9 cellular contexts compared by ENCODE assay signal in the genomic region with DNA sequence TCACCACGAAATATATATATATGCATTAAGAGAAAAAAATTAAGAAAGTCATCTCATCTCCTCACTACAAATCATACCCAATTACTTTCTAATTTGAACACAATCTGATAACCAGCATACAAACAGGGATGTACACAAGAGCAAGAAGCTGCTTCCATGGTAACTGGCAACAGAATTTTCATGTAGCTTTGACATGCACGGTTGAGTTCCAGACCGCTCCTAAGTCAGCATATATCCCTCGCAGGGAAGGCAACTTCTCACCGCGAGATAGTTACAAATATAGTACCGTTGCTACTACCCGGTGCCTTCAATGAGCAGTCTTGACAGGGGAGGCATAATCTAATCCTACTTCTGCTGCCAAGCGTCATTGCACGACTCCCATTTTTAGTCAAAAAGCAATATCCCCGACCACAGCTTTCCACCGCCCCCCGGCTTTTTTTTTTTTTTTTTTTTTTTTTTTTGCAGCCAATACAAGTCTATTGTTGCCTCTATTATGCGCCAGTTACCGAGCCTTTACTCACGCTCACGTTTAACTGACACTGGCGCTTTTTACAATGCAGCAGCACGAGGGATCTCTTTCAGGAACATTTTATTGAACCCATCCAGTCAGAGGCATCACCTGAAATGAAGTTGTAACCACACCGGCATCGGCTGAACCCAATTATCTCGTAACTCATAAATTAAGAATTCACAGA. TPM values are rescaled to one million over a fixed set of nuclear protein-coding genes. Genes with fewer than 3 reads are reported as not detected.
A peak's percentile ranks its signal among the peaks of the same experiment; 100 is the strongest.
DNase-seq lines count a peak whose midpoint lies in the region; ATAC-seq and TF ChIP-seq lines count a peak whose summit lies in the region.
"Had no signal": no experiment of that assay in that cellular context is flagged by ENCODE, and none has a peak within 500 bp of the region (broad histone marks: within the 10 kb centered on the region; RNA-seq: fewer than 3 reads in every experiment).

No MANE protein-coding gene starts in this region.

- H3K27me3 ChIP-seq in esophagus muscularis mucosa, result peaks cover 0 to 23% (median 0%) of the 10 kb centered on the region in 4 donors

- TF ChIP-seq POLR2A in esophagus muscularis mucosa (IDR thresholded peaks at IDR 0.05; ENCODE audit: low read depth), result no peak

- peaks cover 10 to 38% (median 33%) of the 10 kb centered on the region in 4 donors for H3K4me1 ChIP-seq in esophagus muscularis mucosa

- intact Hi-C loops in esophagus muscularis mucosa (cut with DNase I), result loop anchor here (2.0 to 10.0 kb wide), 2 partner anchors 167 to 193 kb away; no protein-coding TSS in a partner anchor

- peak overlapping the region in 1 of 4 donors; percentile 82 for H3K27ac ChIP-seq in esophagus muscularis mucosa (replicated peaks in 1 of 4)

- peak overlapping the region; percentile 67 to 70 (median 68) for H3K4me3 ChIP-seq in esophagus muscularis mucosa
- H3K4me3 ChIP-seq: mucosa of descending colon had no signal

- no peak for TF ChIP-seq EP300 in esophagus muscularis mucosa (IDR thresholded peaks at IDR 0.05)

- 14% methylated on average over 22 of the region's 22 CpGs for WGBS in esophagus muscularis mucosa

- ATAC-seq in GM21717 (IDR thresholded peaks at IDR 0.05; ENCODE audit: unreplicated experiment) (no peak), HG03442 (IDR thresholded peaks at IDR 0.05; ENCODE audit: unreplicated experiment) (no peak)

- DNase-seq in NCI-H82 (lab: John Stamatoyannopoulos, UW), result peak; percentile 63
- no peak for DNase-seq in NCI-H82 treated with DMSO at 0.1 percent for 48 hours (lab: John Stamatoyannopoulos, UW; ENCODE audit: unreplicated experiment)
- peak; percentile 34 for DNase-seq in NCI-H2029 (lab: John Stamatoyannopoulos, UW)
- no peak for DNase-seq in esophagus muscularis mucosa (ENCODE audit: extremely low spot score)
- peak; percentile 77 for DNase-seq in retina
- no peak for DNase-seq in NCI-H1436 treated with DMSO at 0.1 percent for 48 hours (lab: John Stamatoyannopoulos, UW)

- no peak for TF ChIP-seq CTCF in esophagus muscularis mucosa (IDR thresholded peaks at IDR 0.05)

- no peaks in the 10 kb centered on the region for H3K36me3 ChIP-seq in esophagus muscularis mucosa

- H3K9me3 ChIP-seq in esophagus muscularis mucosa, result no peaks in the 10 kb centered on the region
- H3K9me3 ChIP-seq: mucosa of descending colon had no signal

RNA-seq across cellular contexts. Expression of a gene that starts 2.2 kb away (rescaled TPM):
- 10 to 100 TPM; 10.6 to 15.7 (median 13.8) TPM for total RNA-seq in esophagus muscularis mucosa

Comparison
In these comparisons a context has a peak if more than half of its experiments do, and no peak if none do; other contexts are left out.
1. DNase-seq: peak in NCI-H82 (single experiment), NCI-H2029 (single experiment) and retina (single experiment); none in NCI-H82 treated with DMSO at 0.1 percent for 48 hours (single experiment), esophagus muscularis mucosa (single experiment) and NCI-H1436 treated with DMSO at 0.1 percent for 48 hours (single experiment).